Comparison of ENCODE assay signal across 22 cellular contexts in genomic region chr1:241012708-241013340, GRCh38.
"Had no signal": no experiment of that assay in that cellular context is flagged by ENCODE, and none has a peak within 500 bp of the region (broad histone marks: within the 10 kb centered on the region; RNA-seq: fewer than 3 reads in every experiment).

No MANE protein-coding gene starts in this region.

- H3K4me3 ChIP-seq: coronary artery, dorsolateral prefrontal cortex, gastroesophageal sphincter, right lobe of liver, testis had no signal

- H3K4me3 Mint-ChIP-seq: activated CD8-positive, alpha-beta T cell treated with anti-CD3 and anti-CD28 coated beads for 36 hours; activated T-cell treated with anti-CD3 and anti-CD28 coated beads, Interleukin-2, amount 50 U/mL, for 4 hours; activated T-helper 17 cell treated with anti-CD3 and anti-CD28 coated beads, Interleukin-2, amount 50 U/mL, for 72 hours; natural killer cell had no signal

- H3K36me3 ChIP-seq: brain microvascular endothelial cell, gastroesophageal sphincter, right lobe of liver had no signal

- H3K4me1 ChIP-seq: gastroesophageal sphincter, right lobe of liver, testis had no signal

- H3K27ac Mint-ChIP-seq: activated CD8-positive, alpha-beta T cell treated with anti-CD3 and anti-CD28 coated beads for 36 hours; activated T-helper 17 cell treated with anti-CD3 and anti-CD28 coated beads, Interleukin-2, amount 50 U/mL, for 72 hours; natural killer cell had no signal

- H3K9me3 ChIP-seq: gastroesophageal sphincter, right lobe of liver, testis had no signal

- H3K27ac ChIP-seq: brain microvascular endothelial cell, coronary artery, dorsolateral prefrontal cortex, gastroesophageal sphincter, right lobe of liver, testis had no signal

- DNase-seq: activated CD4-positive, alpha-beta T cell treated with anti-CD3 and anti-CD28 coated beads for 1 hour; activated CD4-positive, alpha-beta T cell treated with anti-CD3 and anti-CD28 coated beads, Interleukin-2, amount 50 U/mL, for 1 hour; activated CD8-positive, alpha-beta T cell treated with anti-CD3 and anti-CD28 coated beads for 36 hours; activated gamma-delta T cell treated with Interleukin-2 at 50 U/mL for 16 hours; activated naive CD4-positive, alpha-beta T cell treated with anti-CD3 and anti-CD28 coated beads, Interleukin-2, amount 50 U/mL, for 16 hours; activated T-cell treated with anti-CD3 and anti-CD28 coated beads, Interleukin-2, amount 50 U/mL, for 4 hours; amniotic stem cell; brain microvascular endothelial cell; dorsolateral prefrontal cortex; effector memory CD4-positive, alpha-beta T cell; erythroblast; hippocampal formation; natural killer cell; right lobe of liver; stimulated activated CD4-positive, alpha-beta T cell treated with anti-CD3 and anti-CD28 coated beads, Interleukin-4, amount 100 ng/mL, for 1 hour; stimulated activated naive CD8-positive, alpha-beta T cell treated with anti-CD3 and anti-CD28 coated beads, Interleukin-15, Interleukin-2, amounts not matched to agents 100 U/mL and 50 U/mL, for 24 hours; T-helper 2 cell; testis; trophoblast cell had no signal

- ATAC-seq: activated CD8-positive, alpha-beta T cell treated with anti-CD3 and anti-CD28 coated beads for 36 hours; activated T-cell treated with anti-CD3 and anti-CD28 coated beads, Interleukin-2, amount 50 U/mL, for 4 hours; activated T-helper 17 cell treated with anti-CD3 and anti-CD28 coated beads, Interleukin-2, amount 50 U/mL, for 72 hours; gastroesophageal sphincter; natural killer cell; right lobe of liver; stimulated activated naive CD8-positive, alpha-beta T cell treated with anti-CD3 and anti-CD28 coated beads, Interleukin-15, Interleukin-2, amounts not matched to agents 100 U/mL and 50 U/mL, for 24 hours had no signal

- H3K27me3 ChIP-seq: brain microvascular endothelial cell, dorsolateral prefrontal cortex, gastroesophageal sphincter, right lobe of liver, testis had no signal

- H3K36me3 Mint-ChIP-seq: natural killer cell had no signal

- H3K4me1 Mint-ChIP-seq: activated T-helper 17 cell treated with anti-CD3 and anti-CD28 coated beads, Interleukin-2, amount 50 U/mL, for 72 hours; natural killer cell had no signal

- H3K27me3 Mint-ChIP-seq: activated CD8-positive, alpha-beta T cell treated with anti-CD3 and anti-CD28 coated beads for 36 hours; activated T-helper 17 cell treated with anti-CD3 and anti-CD28 coated beads, Interleukin-2, amount 50 U/mL, for 72 hours had no signal
